In the genomic region with DNA sequence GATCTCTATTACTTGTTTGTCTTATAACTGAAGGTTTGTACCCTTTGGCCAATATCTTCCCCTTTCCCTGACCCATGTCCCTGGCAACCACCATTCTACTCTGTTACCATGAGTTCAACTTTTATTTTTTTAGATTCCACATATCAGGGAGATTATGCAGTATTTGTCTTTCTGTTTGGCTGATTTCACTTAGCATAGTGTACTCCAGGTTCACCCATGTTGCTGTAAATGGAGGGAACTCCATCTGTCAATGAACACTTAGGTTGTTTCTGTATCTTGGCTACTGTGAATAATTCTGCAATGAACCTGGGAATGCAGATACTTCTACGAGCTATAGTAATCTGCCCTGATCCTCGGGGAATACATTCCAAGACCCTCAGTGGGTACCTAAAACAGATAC, we compare ENCODE assay signal across 39 cellular contexts. TPM values are rescaled to one million over a fixed set of nuclear protein-coding genes. Genes with fewer than 3 reads are reported as not detected.
"Had no signal": no experiment of that assay in that cellular context is flagged by ENCODE, and none has a peak within 500 bp of the region (broad histone marks: within the 10 kb centered on the region; RNA-seq: fewer than 3 reads in every experiment).

No MANE protein-coding gene starts in this region.

- H3K36me3 ChIP-seq: MG63 had no signal

- H3K27me3 ChIP-seq: MG63 had no signal

- H3K27ac ChIP-seq: KMS-11 had no signal

- DNase-seq: Karpas-422, Kasumi-1, KG1, MG63, MM.1S, MV-4-11, NCI-H1048, NCI-H1092, NCI-H1092 treated with DMSO at 0.1 percent for 48 hours, NCI-H1105, NCI-H1105 treated with DMSO at 0.1 percent for 48 hours, NCI-H1417, NCI-H1417 treated with DMSO at 0.1 percent for 48 hours, NCI-H1436, NCI-H1436 treated with DMSO at 0.1 percent for 48 hours, NCI-H146, NCI-H1694, NCI-H1694 treated with DMSO at 0.1 percent for 48 hours, NCI-H187, NCI-H187 treated with DMSO at 0.1 percent for 48 hours, NCI-H1930, NCI-H2029, NCI-H2029 treated with DMSO at 0.1 percent for 48 hours, NCI-H2081, NCI-H2081 treated with DMSO at 0.1 percent for 48 hours, NCI-H2107, NCI-H2171, NCI-H2171 treated with DMSO at 0.1 percent for 48 hours, NCI-H2227 treated with DMSO at 0.1 percent for 48 hours, NCI-H226, NCI-H345, NCI-H446, NCI-H446 treated with DMSO at 0.1 percent for 48 hours, NCI-H510A had no signal

- H3K4me3 ChIP-seq: MG63 had no signal

- H3K9me3 ChIP-seq: MG63 had no signal

RNA-seq across cellular contexts. Expression of a gene that starts 14.9 kb away (rescaled TPM):
- total RNA-seq: LHCN-M2, M059J, MCF 10A, NCI-H460 had no signal

RNA-seq across cellular contexts. Expression of a gene that starts 42.9 kb away (rescaled TPM):
- total RNA-seq: LHCN-M2, M059J, MCF 10A, NCI-H460 had no signal

RNA-seq across cellular contexts. Expression of a gene that starts 58.2 kb away (rescaled TPM):
- total RNA-seq: LHCN-M2, M059J, MCF 10A, NCI-H460 had no signal
